In the genomic region with DNA sequence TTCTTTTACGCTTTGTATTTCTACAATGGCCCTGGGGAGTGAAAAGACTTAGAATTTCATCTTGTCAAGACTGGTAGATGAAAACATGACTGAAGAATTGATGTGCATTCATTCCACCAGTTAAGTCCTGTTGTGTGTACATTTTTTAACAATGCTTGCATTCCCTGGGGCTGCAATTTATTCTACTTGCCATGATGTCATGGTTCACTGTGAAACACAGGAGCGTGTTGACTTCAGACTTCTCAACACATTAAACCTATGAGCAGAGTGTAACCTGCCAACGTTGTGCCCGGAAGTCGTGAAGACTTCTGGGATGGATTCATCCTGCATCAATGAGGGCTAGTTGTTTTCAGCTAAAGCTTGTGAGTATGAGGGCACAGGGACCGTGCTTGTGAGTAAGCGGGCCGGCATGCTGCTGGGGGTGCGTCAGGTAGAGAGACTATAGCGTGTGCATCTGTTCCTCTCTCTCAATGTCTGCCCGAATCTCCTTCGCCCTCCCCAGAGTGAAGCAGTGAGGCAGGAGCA, we compare ENCODE assay signal across 23 cellular contexts. TPM values are rescaled to one million over a fixed set of nuclear protein-coding genes. Genes with fewer than 3 reads are reported as not detected.
DNase-seq lines count a peak whose midpoint lies in the region; ATAC-seq, FAIRE-seq and TF ChIP-seq lines count a peak whose summit lies in the region.
"Had no signal": no experiment of that assay in that cellular context is flagged by ENCODE, and none has a peak within 500 bp of the region (broad histone marks: within the 10 kb centered on the region; RNA-seq: fewer than 3 reads in every experiment).

No MANE protein-coding gene starts in this region.

- DNase-seq in HepG2 (ENCODE audit: low spot score) (no peak), right lobe of liver (no peak), H1 (ENCODE audit: low read depth in 1 of 2, low spot score in 2 of 2) (no peak), SHP77 treated with DMSO at 0.1 percent for 48 hours (lab: John Stamatoyannopoulos, UW) (no peak), uterus (no peak)
- DNase-seq: 8988T; CD4-positive, alpha-beta memory T cell; DMS153; DMS79; GDM1; GOT3; H9 had no signal

- intact Hi-C loops in HepG2 (cut with micrococcal nuclease; ENCODE audit: unreplicated experiment) (no loop called here), right lobe of liver (cut with DNase I) (no loop called here), uterus (cut with DNase I; ENCODE audit: low total_unique reads) (no loop called here)

- no peak overlapping the region for H3K56ac ChIP-seq in H1 (replicated peaks; ENCODE audit: insufficient read length, low read depth, low read length)

- H4K20me1 ChIP-seq in HepG2 (ENCODE audit: insufficient read depth, low read length), result no peaks in the 10 kb centered on the region
- no peaks in the 10 kb centered on the region for H4K20me1 ChIP-seq in H1 (replicated peaks in 1 of 2; ENCODE audit: control insufficient read depth in 1 of 2, insufficient read depth in 2 of 2, low read length in 2 of 2)
- H4K20me1 ChIP-seq in neural cell (ENCODE audit: insufficient read depth), result no peaks in the 10 kb centered on the region
- H4K20me1 ChIP-seq: BLaER1 had no signal

- no peak overlapping the region for H3K4ac ChIP-seq in H1 (replicated peaks; ENCODE audit: insufficient read length, low read depth, low read length)

- H3K36me3 ChIP-seq in HepG2 (replicated peaks in 1 of 2; ENCODE audit: control insufficient read depth in 1 of 2, insufficient read depth in 2 of 2, low read length in 2 of 2) (no peaks in the 10 kb centered on the region), right lobe of liver (no peaks in the 10 kb centered on the region), H1 (ENCODE audit: control insufficient read depth in 2 of 4, insufficient read depth in 4 of 4, low read length in 3 of 4) (no peaks in the 10 kb centered on the region), neural cell (ENCODE audit: insufficient read depth, low read length) (no peaks in the 10 kb centered on the region), uterus (no peaks in the 10 kb centered on the region)
- H3K36me3 ChIP-seq: BLaER1 had no signal

- no peak overlapping the region for H3K9ac ChIP-seq in HepG2 (ENCODE audit: insufficient read depth, low read depth, low read length)
- H3K9ac ChIP-seq in H1 (replicated peaks in 1 of 4; ENCODE audit: extremely low read depth in 1 of 4, low read depth in 3 of 4, low read length in 3 of 4), result no peak overlapping the region
- H3K9ac ChIP-seq in neural cell (ENCODE audit: low read length), result no peak overlapping the region
- H3K9ac ChIP-seq: BLaER1 had no signal

- TF ChIP-seq RAD21 in HepG2 (CRISPR knock-in tag; IDR thresholded peaks at IDR 0.05), result no peak
- TF ChIP-seq RAD21 in H1 (IDR thresholded peaks at IDR 0.05 in 1 of 2, conservative IDR thresholded peaks at IDR 0.05 in 1 of 2; ENCODE audit: low read depth in 2 of 2, low read length in 2 of 2), result no peak
- no peak for TF ChIP-seq RAD21 in neural cell (conservative IDR thresholded peaks at IDR 0.05)

- H2AFZ ChIP-seq in HepG2 (ENCODE audit: low read length), result no peak overlapping the region
- peak overlapping the region; percentile 9; the same call in 1 of the 2 replicates for H2AFZ ChIP-seq in H1 (ENCODE audit: low read length)
- no peak overlapping the region for H2AFZ ChIP-seq in neural cell (ENCODE audit: low read depth, low read length)

- no peaks in the 10 kb centered on the region for H3K79me1 ChIP-seq in H1 (ENCODE audit: low read depth, low read length)

- H3K9me2 ChIP-seq in neural cell (ENCODE audit: insufficient read depth, low read length), result no peaks in the 10 kb centered on the region

- H3K23me2 ChIP-seq in H1 (ENCODE audit: low read depth, low read length), result no peaks in the 10 kb centered on the region; the same call in 1 of the 2 replicates

- H3K4me2 ChIP-seq in HepG2 (ENCODE audit: low read depth, low read length), result no peak overlapping the region
- H3K4me2 ChIP-seq in H1 (ENCODE audit: insufficient read depth in 1 of 2, low read depth in 2 of 2, low read length in 2 of 2), result 0 out of 4 replicates have a peak overlapping the region, but pooled peaks of 1 of the 2 experiments have one; percentile 3
- no peak overlapping the region for H3K4me2 ChIP-seq in neural cell (ENCODE audit: low read length)
- H3K4me2 ChIP-seq: BLaER1 had no signal

- H3K9me3 ChIP-seq in HepG2 (ENCODE audit: low read length), result peaks cover 4% of the 10 kb centered on the region; the same call in 1 of the 2 replicates
- H3K9me3 ChIP-seq in right lobe of liver, result no peaks in the 10 kb centered on the region
- H3K9me3 ChIP-seq in H1 (ENCODE audit: insufficient read depth in 2 of 2, low read depth in 1 of 2, low read length in 1 of 2), result no peaks in the 10 kb centered on the region; a peak in 1 of 4 replicates
- H3K9me3 ChIP-seq in neural cell (ENCODE audit: low read length), result no peaks in the 10 kb centered on the region
- no peaks in the 10 kb centered on the region for H3K9me3 ChIP-seq in uterus

- BruUV-seq in HepG2 (replicated peaks; lab: Mats Ljungman, UMichigan), result no TSS peak

- no peak overlapping the region for H3K23ac ChIP-seq in H1 (ENCODE audit: insufficient read length)

- TF ChIP-seq EP300 in HepG2 (IDR thresholded peaks at IDR 0.05; ENCODE audit: low read depth in 2 of 2, low read length in 2 of 2) (no peak), HepG2 (CRISPR knock-in tag; IDR thresholded peaks at IDR 0.05; ENCODE audit: borderline replicate concordance) (no peak), H1 (IDR thresholded peaks at IDR 0.05; ENCODE audit: borderline replicate concordance in 1 of 2, low read depth in 2 of 2, low read length in 2 of 2) (no peak), neural cell (conservative IDR thresholded peaks at IDR 0.05; ENCODE audit: poor library complexity, severe bottlenecking) (no peak)

- H3K27ac ChIP-seq in HepG2 (ENCODE audit: extremely low read length, insufficient read depth, low read length) (no peak overlapping the region), right lobe of liver (no peak overlapping the region), H1 (ENCODE audit: low read depth, low read length) (no peak overlapping the region), neural cell (ENCODE audit: low read length) (peak overlapping the region; percentile 22), uterus (no peak overlapping the region)
- H3K27ac ChIP-seq: BLaER1, HL-60 had no signal

- no peak overlapping the region for H4K5ac ChIP-seq in H1 (ENCODE audit: insufficient read length, low read depth, low read length)

- TF ChIP-seq POLR2A in HepG2 (IDR thresholded peaks at IDR 0.05; ENCODE audit: insufficient read depth in 1 of 2, low read depth in 2 of 2, low read length in 2 of 2) (no peak), right lobe of liver (IDR thresholded peaks at IDR 0.05) (no peak), H1 (IDR thresholded peaks at IDR 0.05; ENCODE audit: control extremely low read depth in 1 of 2, low read depth in 2 of 2, low read length in 2 of 2) (no peak), uterus (IDR thresholded peaks at IDR 0.05) (no peak)

- no peak overlapping the region for H2BK120ac ChIP-seq in H1 (replicated peaks; ENCODE audit: low read depth, low read length)

- WGBS in HepG2 (ENCODE audit: low lambda C conversion rate), result 30% methylated on average over 12 of the region's 12 CpGs
- WGBS in right lobe of liver (ENCODE audit: insufficient coverage, low coverage, low lambda C conversion rate, missing lambda C conversion rate), result 77% methylated on average over 12 of the region's 12 CpGs
- WGBS in H1 (ENCODE audit: extremely low coverage in 1 of 2, insufficient coverage in 1 of 2, insufficient read length in 1 of 2, insufficient replicate concordance in 2 of 2, low coverage in 1 of 2, low lambda C conversion rate in 2 of 2, missing lambda C conversion rate in 1 of 2), 2 experiments, result 90% methylated on average over 12 of the region's 12 CpGs; no CpG with 5 or more reads in 1 of the 2 experiments

- in situ Hi-C loops in HepG2 (cut with HindIII; ENCODE audit: extremely low pct_ligation_motif_present, low pct_unique_long_range_greater_than_20kb), result no loop called here

- H2BK12ac ChIP-seq in H1 (ENCODE audit: low read depth, low read length), result no peak overlapping the region

- H3F3A ChIP-seq in neural cell (ENCODE audit: insufficient read depth, low read length, poor library complexity, severe bottlenecking), result no peaks in the 10 kb centered on the region

- H3K4me3 ChIP-seq in HepG2 (replicated peaks in 1 of 3; ENCODE audit: insufficient read depth in 1 of 3, low read depth in 2 of 3, low read length in 3 of 3), result no peak overlapping the region
- no peak overlapping the region for H3K4me3 ChIP-seq in right lobe of liver
- no peak overlapping the region for H3K4me3 ChIP-seq in H1 (ENCODE audit: extremely low read depth in 1 of 4, insufficient read depth in 2 of 4, low read depth in 3 of 4, low read length in 4 of 4)
- no peak overlapping the region for H3K4me3 ChIP-seq in neural cell (ENCODE audit: low read length)
- H3K4me3 ChIP-seq in uterus, result no peak overlapping the region
- H3K4me3 ChIP-seq: BLaER1 had no signal

- CTCF ChIA-PET in HepG2 (lab: Yijun Ruan, JAX; ENCODE audit: low intra/inter-chr PET ratio, low total read pairs) (no interaction called here), H1 (lab: Charles Lee; ENCODE audit: partially characterized antibody) (interaction anchor here (0.5 to 2.0 kb wide), 7 partner anchors 28 to 159 kb away, joined by 3 to 10 read pairs (median 4); no protein-coding TSS in a partner anchor)

- H2BK20ac ChIP-seq in H1 (ENCODE audit: low read length), result no peak overlapping the region

- H3K14ac ChIP-seq in H1 (ENCODE audit: insufficient read length), result no peak overlapping the region

- H4K8ac ChIP-seq in H1 (ENCODE audit: extremely low read depth, insufficient read depth, low read length), result no peak overlapping the region

- no peak overlapping the region for H2AK5ac ChIP-seq in H1 (ENCODE audit: low read depth, low read length)

- no peak overlapping the region for H2BK5ac ChIP-seq in H1 (ENCODE audit: low read depth, low read length)

- H3K4me1 ChIP-seq in HepG2 (ENCODE audit: insufficient read depth, low read length) (no peaks in the 10 kb centered on the region), right lobe of liver (no peaks in the 10 kb centered on the region), H1 (replicated peaks in 1 of 4; ENCODE audit: control insufficient read depth in 3 of 4, insufficient read depth in 4 of 4, low read length in 3 of 4) (peaks cover 0 to 3% (median 2%) of the 10 kb centered on the region in 4 experiments; a peak in 3 of 7 replicates), uterus (no peaks in the 10 kb centered on the region)

- TF ChIP-seq CTCF in HepG2 (CRISPR knock-in tag; IDR thresholded peaks at IDR 0.05) (no peak), right lobe of liver (IDR thresholded peaks at IDR 0.05) (no peak), H1 (IDR thresholded peaks at IDR 0.05; ENCODE audit: control extremely low read depth in 1 of 3, insufficient read depth in 1 of 3, low read depth in 1 of 3, low read length in 3 of 3) (no peak), neural cell (IDR thresholded peaks at IDR 0.05; ENCODE audit: poor library complexity, severe bottlenecking) (no peak), uterus (IDR thresholded peaks at IDR 0.05) (no peak)

- no peak overlapping the region for H4K91ac ChIP-seq in H1 (replicated peaks; ENCODE audit: insufficient read length, low read length)

- no peak for FAIRE-seq in HepG2 (lab: Jason Lieb, UNC)
- FAIRE-seq in H1 (lab: Jason Lieb, UNC), result no peak
- FAIRE-seq: GM12892, GM18507 had no signal

- no peak overlapping the region for H2BK15ac ChIP-seq in H1 (ENCODE audit: low read length)

- H3K18ac ChIP-seq in H1 (ENCODE audit: extremely low read depth, low read length), result no peak overlapping the region

- no peaks in the 10 kb centered on the region for H3K79me2 ChIP-seq in HepG2 (ENCODE audit: insufficient read depth, low read length)
- H3K79me2 ChIP-seq in H1 (ENCODE audit: control insufficient read depth in 1 of 2, insufficient read depth in 2 of 2, low read length in 2 of 2), result no peaks in the 10 kb centered on the region
- H3K79me2 ChIP-seq in neural cell (replicated peaks; ENCODE audit: insufficient read depth, low read length), result no peaks in the 10 kb centered on the region

- POLR2A ChIA-PET in HepG2 (lab: Yijun Ruan, JAX) (no interaction called here), H1 (lab: Charles Lee; ENCODE audit: partially characterized antibody) (no interaction called here)

- peaks cover 3 to 56% of the 10 kb centered on the region in 2 experiments; a peak in 2 of 5 replicates for H3K27me3 ChIP-seq in HepG2 (ENCODE audit: control insufficient read depth in 1 of 2, insufficient read depth in 2 of 2, low read length in 2 of 2)
- H3K27me3 ChIP-seq in right lobe of liver, result no peaks in the 10 kb centered on the region
- no peaks in the 10 kb centered on the region; a peak in 1 of 7 replicates for H3K27me3 ChIP-seq in H1 (replicated peaks in 1 of 4; ENCODE audit: control insufficient read depth in 3 of 4, extremely low read depth in 1 of 4, insufficient read depth in 3 of 4, low read length in 3 of 4)
- no peaks in the 10 kb centered on the region for H3K27me3 ChIP-seq in neural cell (ENCODE audit: insufficient read depth, low read depth, low read length)
- H3K27me3 ChIP-seq in uterus, result peaks cover 0 to 6% of the 10 kb centered on the region in 2 donors
- H3K27me3 ChIP-seq: BLaER1 had no signal

- ATAC-seq in HepG2 (no peak), right lobe of liver (no peak), GM21825 (IDR thresholded peaks at IDR 0.05; ENCODE audit: unreplicated experiment) (no peak), HG02763 (IDR thresholded peaks at IDR 0.05; ENCODE audit: unreplicated experiment) (no peak)

RNA-seq across cellular contexts. Expression of a gene that starts 26.3 kb away (rescaled TPM):
- total RNA-seq in HepG2 (2016; rRNA removed; fragmentation: Illumina TruSeq; extraction: Trizol) (0.07 and 0.18 TPM in 2 replicates), right lobe of liver (not detected), uterus (1 to 10 TPM in 1 of 4 donors, under 1 TPM in 3; 0.26 to 5.3 (median 0.61) TPM)
- not detected in 2 replicates for total RNA-seq in HepG2 (2016; cell fraction: cytosol; rRNA removed; fragmentation: Illumina TruSeq; extraction: Trizol; ENCODE audit: low read depth)
- total RNA-seq in HepG2 (2016; cell fraction: insoluble cytoplasmic fraction; rRNA removed; fragmentation: Illumina TruSeq; extraction: Trizol), result 0.06 TPM in 2 replicates
- total RNA-seq in HepG2 (2016; cell fraction: membrane; rRNA removed; fragmentation: Illumina TruSeq; extraction: Trizol), result not detected in 2 replicates
- total RNA-seq in HepG2 (2016; cell fraction: nucleus; rRNA removed; fragmentation: Illumina TruSeq; extraction: Trizol), result 0.09 TPM in 1 of 2 replicates, not detected in the other
- polyA plus RNA-seq in HepG2 (2011; rRNA removed) (0.01 and 0.09 TPM in 2 replicates), H1 (2011; rRNA removed) (13.3 and 18.9 TPM in 2 replicates), neural cell (40.6 and 47.2 TPM in 2 replicates)
- 0.01 and 0.08 TPM in 2 replicates for polyA plus RNA-seq in HepG2 (2011; cell fraction: cytosol; rRNA removed)
- 0.03 and 0.06 TPM in 2 replicates for polyA plus RNA-seq in HepG2 (2011; cell fraction: nucleus; rRNA removed)
- polyA plus RNA-seq in HepG2 (2012), result 0.05 TPM in 1 of 2 replicates, not detected in the other
- polyA plus RNA-seq in HepG2 (2016; cell fraction: cytosol; fragmentation: Illumina TruSeq; extraction: Trizol; ENCODE audit: low read depth), result not detected in 2 replicates
- polyA plus RNA-seq in HepG2 (2016; cell fraction: insoluble cytoplasmic fraction; fragmentation: Illumina TruSeq; extraction: Trizol; ENCODE audit: low read depth), result not detected in 2 replicates
- not detected in 2 replicates for polyA plus RNA-seq in HepG2 (2016; cell fraction: membrane; fragmentation: Illumina TruSeq; extraction: Trizol; ENCODE audit: low read depth)
- polyA plus RNA-seq in HepG2 (2016; cell fraction: nucleus; fragmentation: Illumina TruSeq; extraction: Trizol; ENCODE audit: insufficient read depth, low read depth), result 0.14 and 0.17 TPM in 2 replicates
- polyA minus RNA-seq in HepG2 (2011; rRNA and poly(A)+ RNA removed; ENCODE audit: low replicate concordance), result 0.10 and 5.8 TPM in 2 replicates
- polyA minus RNA-seq in HepG2 (2011; cell fraction: cytosol; rRNA and poly(A)+ RNA removed), result not detected in 2 replicates
- 0.13 TPM in 1 of 2 replicates, not detected in the other for polyA minus RNA-seq in HepG2 (2011; cell fraction: nucleus; rRNA and poly(A)+ RNA removed)
- 44.2 and 49.8 TPM in 2 replicates for total RNA-seq in H1 (2021; fragmentation: NEBNext Ultra II Directional; extraction: Animal tissue kit (Norgen Biotek cat#: 25700))
- 14.4 TPM for polyA plus RNA-seq in H1 (2011; cell fraction: cytosol; rRNA removed)
- 23.8 TPM for polyA plus RNA-seq in H1 (2011; cell fraction: nucleus; rRNA removed)
- 24.4 to 33.1 TPM (median 29.0 TPM) in 4 replicates for polyA plus RNA-seq in H1 (2012, experiment 1 of 2)
- 34.8 TPM for polyA plus RNA-seq in H1 (2012, experiment 2 of 2)
- 10.3 TPM for polyA plus RNA-seq in H1 (2013, experiment 1 of 2)
- 10.5 TPM for polyA plus RNA-seq in H1 (2013, experiment 2 of 2)
- polyA minus RNA-seq in H1 (2011; rRNA and poly(A)+ RNA removed), result 26.1 and 29.8 TPM in 2 replicates
- polyA minus RNA-seq in H1 (2011; cell fraction: cytosol; rRNA and poly(A)+ RNA removed), result 23.3 TPM
- polyA minus RNA-seq in H1 (2011; cell fraction: nucleus; rRNA and poly(A)+ RNA removed), result 12.1 TPM
- 85.7 and 87.6 TPM in 2 replicates for polyA minus RNA-seq in neural cell
- total RNA-seq: CD4-positive, alpha-beta memory T cell; HT1080 had no signal
- polyA plus RNA-seq: AG04450; CD14-positive monocyte; CD4-positive, alpha-beta memory T cell; IgD-negative memory B cell had no signal

RNA-seq across cellular contexts. Expression of a gene that starts 48.8 kb away (rescaled TPM):
- total RNA-seq in HepG2 (2016; rRNA removed; fragmentation: Illumina TruSeq; extraction: Trizol), result 121 and 184 TPM in 2 replicates
- 13.1 and 14.3 TPM in 2 replicates for total RNA-seq in HepG2 (2016; cell fraction: cytosol; rRNA removed; fragmentation: Illumina TruSeq; extraction: Trizol; ENCODE audit: low read depth)
- total RNA-seq in HepG2 (2016; cell fraction: insoluble cytoplasmic fraction; rRNA removed; fragmentation: Illumina TruSeq; extraction: Trizol), result 123 and 180 TPM in 2 replicates
- 60.9 and 62.9 TPM in 2 replicates for total RNA-seq in HepG2 (2016; cell fraction: membrane; rRNA removed; fragmentation: Illumina TruSeq; extraction: Trizol)
- total RNA-seq in HepG2 (2016; cell fraction: nucleus; rRNA removed; fragmentation: Illumina TruSeq; extraction: Trizol), result 79.4 and 83.5 TPM in 2 replicates
- 64.0 and 77.2 TPM in 2 replicates for polyA plus RNA-seq in HepG2 (2011; rRNA removed)
- 41.7 and 66.1 TPM in 2 replicates for polyA plus RNA-seq in HepG2 (2011; cell fraction: cytosol; rRNA removed)
- 28.9 and 37.6 TPM in 2 replicates for polyA plus RNA-seq in HepG2 (2011; cell fraction: nucleus; rRNA removed)
- polyA plus RNA-seq in HepG2 (2012), result 122 and 130 TPM in 2 replicates
- polyA plus RNA-seq in HepG2 (2016; cell fraction: cytosol; fragmentation: Illumina TruSeq; extraction: Trizol; ENCODE audit: low read depth), result 22.2 and 23.8 TPM in 2 replicates
- polyA plus RNA-seq in HepG2 (2016; cell fraction: insoluble cytoplasmic fraction; fragmentation: Illumina TruSeq; extraction: Trizol; ENCODE audit: low read depth), result 254 and 256 TPM in 2 replicates
- 47.1 and 50.3 TPM in 2 replicates for polyA plus RNA-seq in HepG2 (2016; cell fraction: membrane; fragmentation: Illumina TruSeq; extraction: Trizol; ENCODE audit: low read depth)
- 121 and 126 TPM in 2 replicates for polyA plus RNA-seq in HepG2 (2016; cell fraction: nucleus; fragmentation: Illumina TruSeq; extraction: Trizol; ENCODE audit: insufficient read depth, low read depth)
- 22.5 and 46.6 TPM in 2 replicates for polyA minus RNA-seq in HepG2 (2011; rRNA and poly(A)+ RNA removed; ENCODE audit: low replicate concordance)
- 38.2 and 43.5 TPM in 2 replicates for polyA minus RNA-seq in HepG2 (2011; cell fraction: cytosol; rRNA and poly(A)+ RNA removed)
- 64.2 and 67.4 TPM in 2 replicates for polyA minus RNA-seq in HepG2 (2011; cell fraction: nucleus; rRNA and poly(A)+ RNA removed)
- total RNA-seq in right lobe of liver, result 10 to 100 TPM; 48.7 to 71.1 (median 54.5) TPM
- total RNA-seq in H1 (2021; fragmentation: NEBNext Ultra II Directional; extraction: Animal tissue kit (Norgen Biotek cat#: 25700)), result 246 and 256 TPM in 2 replicates
- 40.2 and 72.9 TPM in 2 replicates for polyA plus RNA-seq in H1 (2011; rRNA removed)
- polyA plus RNA-seq in H1 (2011; cell fraction: cytosol; rRNA removed), result 93.0 TPM
- polyA plus RNA-seq in H1 (2011; cell fraction: nucleus; rRNA removed), result 30.6 TPM
- 131 to 211 TPM (median 149 TPM) in 4 replicates for polyA plus RNA-seq in H1 (2012, experiment 1 of 2)
- 47.9 TPM for polyA plus RNA-seq in H1 (2012, experiment 2 of 2)
- polyA plus RNA-seq in H1 (2013, experiment 1 of 2), result 235 TPM
- 241 TPM for polyA plus RNA-seq in H1 (2013, experiment 2 of 2)
- polyA minus RNA-seq in H1 (2011; rRNA and poly(A)+ RNA removed), result 52.5 and 80.7 TPM in 2 replicates
- polyA minus RNA-seq in H1 (2011; cell fraction: cytosol; rRNA and poly(A)+ RNA removed), result 44.5 TPM
- 34.7 TPM for polyA minus RNA-seq in H1 (2011; cell fraction: nucleus; rRNA and poly(A)+ RNA removed)
- 242 and 279 TPM in 2 replicates for polyA plus RNA-seq in neural cell
- 142 and 168 TPM in 2 replicates for polyA minus RNA-seq in neural cell
- 100 to 1,000 TPM in 2 of 4 donors, 10 to 100 TPM in 2; 54.3 to 131 (median 108) TPM for total RNA-seq in uterus
